ENCODE assay signal across 13 cellular contexts in the genomic region with DNA sequence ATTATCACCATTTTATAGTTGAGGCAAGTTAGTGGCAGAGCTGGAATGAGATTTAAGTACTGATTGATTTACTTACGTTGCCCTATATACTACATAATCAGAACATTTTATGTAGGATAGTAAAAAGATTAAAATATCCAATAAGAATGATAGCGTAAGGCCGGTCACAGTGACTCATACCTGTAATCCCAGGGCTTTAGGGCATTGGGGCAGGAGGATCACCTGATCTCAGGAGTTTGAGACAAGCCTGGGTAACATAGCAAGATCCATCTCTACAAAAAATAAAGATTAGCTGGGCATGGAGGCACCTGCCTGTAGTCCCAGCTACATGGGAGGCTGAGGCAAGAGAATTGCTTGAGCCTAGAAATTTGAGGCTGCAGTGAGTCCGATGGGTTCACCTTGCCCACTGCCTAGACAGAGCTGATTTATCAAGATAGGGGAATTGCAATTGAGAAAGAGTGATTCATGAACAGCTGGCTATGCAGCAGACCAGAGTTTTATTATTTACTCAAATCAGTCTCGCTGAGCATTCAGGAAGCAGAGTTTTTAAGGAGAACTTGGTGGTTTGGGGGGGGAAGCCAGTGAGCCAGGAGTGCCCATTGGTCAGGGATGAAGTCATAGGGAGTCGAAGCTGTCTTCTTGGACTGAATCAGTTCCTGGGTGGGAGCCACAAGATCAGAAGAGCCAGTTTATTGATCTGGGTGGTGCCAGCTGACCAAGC. TPM values are rescaled to one million over a fixed set of nuclear protein-coding genes. Genes with fewer than 3 reads are reported as not detected.
DNase-seq lines count a peak whose midpoint lies in the region; ATAC-seq and TF ChIP-seq lines count a peak whose summit lies in the region.
"Had no signal": no experiment of that assay in that cellular context is flagged by ENCODE, and none has a peak within 500 bp of the region (broad histone marks: within the 10 kb centered on the region; RNA-seq: fewer than 3 reads in every experiment).

No MANE protein-coding gene starts in this region.

- CTCF ChIA-PET in activated CD4-positive, alpha-beta memory T cell treated with anti-CD3 and anti-CD28 coated beads for 36 hours (lab: Charles Lee), result interaction anchor here (1.0 kb wide), 1 partner anchor 24 kb away, joined by 3 read pairs; no protein-coding TSS in a partner anchor
- CTCF ChIA-PET in activated CD4-positive, alpha-beta memory T cell treated with anti-CD3 and anti-CD28 coated beads, Interleukin-2, amount 10 ng/mL, durations not matched to agents 7 days and 5 days (lab: Charles Lee), result interaction anchor here (1.0 kb wide), 1 partner anchor 18 kb away, joined by 4 read pairs; no protein-coding TSS in a partner anchor

- H3K27ac ChIP-seq in fibroblast of lung (ENCODE audit: insufficient read depth, low read length), result no peak overlapping the region
- H3K27ac ChIP-seq in upper lobe of right lung, result no peak overlapping the region
- H3K27ac ChIP-seq: WERI-Rb-1 had no signal

- H3K4me1 ChIP-seq in fibroblast of lung (ENCODE audit: control insufficient read depth, extremely low read depth, insufficient read depth, low read length) (no peaks in the 10 kb centered on the region), upper lobe of right lung (no peaks in the 10 kb centered on the region)

- H2AFZ ChIP-seq in fibroblast of lung (ENCODE audit: low read length), result no peak overlapping the region

- POLR2A ChIA-PET in activated CD4-positive, alpha-beta memory T cell treated with anti-CD3 and anti-CD28 coated beads for 36 hours (lab: Charles Lee), result no interaction called here
- POLR2A ChIA-PET in activated CD4-positive, alpha-beta memory T cell treated with anti-CD3 and anti-CD28 coated beads, Interleukin-2, amount 10 ng/mL, durations not matched to agents 7 days and 5 days (lab: Charles Lee), result no interaction called here

- H3K79me2 ChIP-seq in fibroblast of lung (ENCODE audit: control insufficient read depth, insufficient read depth, low read length), result no peaks in the 10 kb centered on the region

- no peak overlapping the region for H3K27ac Mint-ChIP-seq in activated CD4-positive, alpha-beta memory T cell treated with anti-CD3 and anti-CD28 coated beads for 36 hours
- no peak overlapping the region for H3K27ac Mint-ChIP-seq in activated CD4-positive, alpha-beta memory T cell treated with anti-CD3 and anti-CD28 coated beads, Interleukin-2, amount 10 ng/mL, durations not matched to agents 7 days and 5 days

- intact Hi-C loops in activated CD4-positive, alpha-beta memory T cell treated with anti-CD3 and anti-CD28 coated beads for 36 hours (cut with micrococcal nuclease), result no loop called here
- intact Hi-C loops in upper lobe of right lung (cut with DNase I), result no loop called here

- no peak overlapping the region for H3K4me3 Mint-ChIP-seq in activated CD4-positive, alpha-beta memory T cell treated with anti-CD3 and anti-CD28 coated beads for 36 hours
- H3K4me3 Mint-ChIP-seq in activated CD4-positive, alpha-beta memory T cell treated with anti-CD3 and anti-CD28 coated beads, Interleukin-2, amount 10 ng/mL, durations not matched to agents 7 days and 5 days, result no peak overlapping the region
- H3K4me3 Mint-ChIP-seq: neural crest cell had no signal

- no peak overlapping the region for H3K9ac ChIP-seq in fibroblast of lung (ENCODE audit: insufficient read depth, low read length)

- no peaks in the 10 kb centered on the region for H4K20me1 ChIP-seq in fibroblast of lung (ENCODE audit: control insufficient read depth, extremely low read depth, insufficient read depth, low read length)

- H3K36me3 ChIP-seq in fibroblast of lung (ENCODE audit: control insufficient read depth, insufficient read depth, low read length) (no peaks in the 10 kb centered on the region), upper lobe of right lung (no peaks in the 10 kb centered on the region)
- H3K36me3 ChIP-seq: WERI-Rb-1 had no signal

- no peaks in the 10 kb centered on the region for H3K4me1 Mint-ChIP-seq in activated CD4-positive, alpha-beta memory T cell treated with anti-CD3 and anti-CD28 coated beads for 36 hours (ENCODE audit: low read depth)
- peaks cover 6% of the 10 kb centered on the region for H3K4me1 Mint-ChIP-seq in activated CD4-positive, alpha-beta memory T cell treated with anti-CD3 and anti-CD28 coated beads, Interleukin-2, amount 10 ng/mL, durations not matched to agents 7 days and 5 days
- H3K4me1 Mint-ChIP-seq: neural crest cell had no signal

- H3K4me3 ChIP-seq in fibroblast of lung (replicated peaks in 1 of 4; ENCODE audit: control extremely low read depth in 1 of 4, insufficient read depth in 1 of 4, low read depth in 3 of 4, low read length in 4 of 4) (no peak overlapping the region), upper lobe of right lung (no peak overlapping the region)

- no peaks in the 10 kb centered on the region for H3K36me3 Mint-ChIP-seq in activated CD4-positive, alpha-beta memory T cell treated with anti-CD3 and anti-CD28 coated beads for 36 hours
- no peaks in the 10 kb centered on the region for H3K36me3 Mint-ChIP-seq in activated CD4-positive, alpha-beta memory T cell treated with anti-CD3 and anti-CD28 coated beads, Interleukin-2, amount 10 ng/mL, durations not matched to agents 7 days and 5 days (ENCODE audit: low read depth)

- H3K27me3 Mint-ChIP-seq in activated CD4-positive, alpha-beta memory T cell treated with anti-CD3 and anti-CD28 coated beads for 36 hours, result no peaks in the 10 kb centered on the region
- no peaks in the 10 kb centered on the region for H3K27me3 Mint-ChIP-seq in activated CD4-positive, alpha-beta memory T cell treated with anti-CD3 and anti-CD28 coated beads, Interleukin-2, amount 10 ng/mL, durations not matched to agents 7 days and 5 days

- no peak overlapping the region for H3K4me2 ChIP-seq in fibroblast of lung (ENCODE audit: extremely low read depth, insufficient read depth, low read length)

- ATAC-seq in upper lobe of right lung (peak; percentile 72), omental fat pad (ENCODE audit: low FRiP score) (no peak)

- no peaks in the 10 kb centered on the region for H3K9me3 Mint-ChIP-seq in activated CD4-positive, alpha-beta memory T cell treated with anti-CD3 and anti-CD28 coated beads for 36 hours
- H3K9me3 Mint-ChIP-seq in activated CD4-positive, alpha-beta memory T cell treated with anti-CD3 and anti-CD28 coated beads, Interleukin-2, amount 10 ng/mL, durations not matched to agents 7 days and 5 days, result no peaks in the 10 kb centered on the region
- H3K9me3 Mint-ChIP-seq: neural crest cell had no signal

- DNase-seq in activated CD4-positive, alpha-beta memory T cell treated with anti-CD3 and anti-CD28 coated beads for 36 hours, result peak; percentile 22
- DNase-seq in activated CD4-positive, alpha-beta memory T cell treated with anti-CD3 and anti-CD28 coated beads, Interleukin-2, amount 10 ng/mL, durations not matched to agents 7 days and 5 days, result no peak
- DNase-seq in RKO (ENCODE audit: low spot score) (peak; percentile 38), fibroblast of lung (ENCODE audit: low read depth in 2 of 2) (peak; percentile 55 to 82), upper lobe of right lung (no peak), cerebellar cortex (ENCODE audit: low spot score) (no peak), omental fat pad (ENCODE audit: low spot score) (no peak), SKM-1 (lab: John Stamatoyannopoulos, UW; ENCODE audit: unreplicated experiment) (no peak)
- DNase-seq: effector CD4-positive, alpha-beta T cell; NCI-H1092; stimulated activated CD4-positive, alpha-beta T cell treated with anti-CD3 and anti-CD28 coated beads, Interleukin-1b, Interleukin-23, amount 100 ng/mL, for 48 hours; WERI-Rb-1 had no signal

- H3K27me3 ChIP-seq in fibroblast of lung (ENCODE audit: control insufficient read depth, insufficient read depth, low read length), result no peaks in the 10 kb centered on the region
- no peaks in the 10 kb centered on the region for H3K27me3 ChIP-seq in upper lobe of right lung

- TF ChIP-seq CTCF in fibroblast of lung (conservative IDR thresholded peaks at IDR 0.05 in 1 of 2, IDR thresholded peaks at IDR 0.05 in 1 of 2; ENCODE audit: low read depth in 1 of 2, low read length in 2 of 2) (no peak), upper lobe of right lung (IDR thresholded peaks at IDR 0.05) (no peak), omental fat pad (IDR thresholded peaks at IDR 0.05) (no peak)

- H3K9me3 ChIP-seq in fibroblast of lung (ENCODE audit: control insufficient read depth, insufficient read depth, low read depth, low read length), result no peaks in the 10 kb centered on the region
- no peaks in the 10 kb centered on the region for H3K9me3 ChIP-seq in upper lobe of right lung

RNA-seq across cellular contexts. Expression of a gene that starts 24.7 kb away (rescaled TPM):
- 10 to 100 TPM; 10.5 to 11.3 TPM for total RNA-seq in activated CD4-positive, alpha-beta memory T cell treated with anti-CD3 and anti-CD28 coated beads for 36 hours
- 10 to 100 TPM; 19.3 to 20.6 TPM for total RNA-seq in activated CD4-positive, alpha-beta memory T cell treated with anti-CD3 and anti-CD28 coated beads, Interleukin-2, amount 10 ng/mL, durations not matched to agents 7 days and 5 days
- 24.7 and 42.1 TPM in 2 replicates for total RNA-seq in fibroblast of lung
- polyA plus RNA-seq in fibroblast of lung, result 22.5 and 25.8 TPM in 2 replicates
- polyA plus RNA-seq in fibroblast of lung (2012), result 17.5 and 20.0 TPM in 2 replicates
- polyA minus RNA-seq in fibroblast of lung (ENCODE audit: low replicate concordance), result 4.9 and 6.8 TPM in 2 replicates
- total RNA-seq in upper lobe of right lung, result 22.3 TPM
- total RNA-seq in omental fat pad, result 10 to 100 TPM; 18.9 to 23.5 (median 21.1) TPM

Comparison
In these comparisons a context has a peak if more than half of its experiments do, and no peak if none do; other contexts are left out.
1. DNase-seq: peak in activated CD4-positive, alpha-beta memory T cell treated with anti-CD3 and anti-CD28 coated beads for 36 hours (single experiment), RKO (single experiment) and fibroblast of lung (2 of 2); none in activated CD4-positive, alpha-beta memory T cell treated with anti-CD3 and anti-CD28 coated beads, Interleukin-2, amount 10 ng/mL, durations not matched to agents 7 days and 5 days (single experiment), upper lobe of right lung (single experiment), cerebellar cortex (single experiment), omental fat pad (single experiment) and SKM-1 (single experiment).